Comparison of ENCODE assay signal across 1 cellular context in the genomic region with DNA sequence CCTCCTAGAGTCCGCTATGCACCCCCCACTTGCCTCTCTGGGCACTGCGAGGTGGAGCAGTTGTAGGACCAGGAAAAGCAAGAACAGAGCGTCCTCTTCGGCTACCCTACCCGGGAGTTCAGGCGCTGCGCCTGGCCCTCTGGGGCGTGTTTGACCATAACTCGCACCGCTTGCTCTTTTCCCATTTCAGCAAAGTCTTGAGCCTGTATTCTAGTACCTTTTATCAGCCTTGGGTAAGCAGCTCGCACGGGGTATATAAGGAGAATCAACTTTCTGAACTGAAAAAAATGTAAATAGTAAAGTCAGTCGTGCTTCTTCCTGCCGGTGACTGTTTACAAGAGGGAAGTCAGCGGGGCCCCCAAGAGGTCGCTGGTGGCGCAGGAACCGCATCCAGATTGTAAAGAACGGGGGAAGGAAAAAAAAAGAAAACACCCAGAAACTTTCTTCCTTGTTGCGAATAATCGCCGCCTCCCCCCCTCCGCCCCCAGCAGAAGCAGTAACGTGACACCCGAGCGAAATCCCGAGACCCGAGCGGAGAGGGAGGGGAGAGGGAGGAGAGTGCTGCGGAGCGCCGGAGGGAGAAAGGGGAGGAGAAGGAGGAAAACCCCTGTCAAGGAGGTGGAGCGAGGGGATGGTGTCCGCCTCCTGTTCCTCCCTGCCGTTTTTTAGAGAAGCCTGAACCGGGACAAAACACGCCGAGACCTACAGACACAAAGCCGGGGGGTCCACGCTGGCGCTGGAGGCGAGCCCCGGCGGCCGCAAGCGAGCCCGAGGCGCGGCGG.
A peak's percentile ranks its signal among the peaks of the same experiment; 100 is the strongest.
TF ChIP-seq lines count a peak whose summit lies in the region.

Gene UST, plus strand, starts transcription at position 668 of the 782 bp plus-strand sequence. CDS start 401 bp downstream, outside the sequence.

TF ChIP-seq in GM12878, 131 proteins besides CTCF, POLR2A, EP300 and RAD21 (continued from another document):
- TF ChIP-seq, protein P1, sequence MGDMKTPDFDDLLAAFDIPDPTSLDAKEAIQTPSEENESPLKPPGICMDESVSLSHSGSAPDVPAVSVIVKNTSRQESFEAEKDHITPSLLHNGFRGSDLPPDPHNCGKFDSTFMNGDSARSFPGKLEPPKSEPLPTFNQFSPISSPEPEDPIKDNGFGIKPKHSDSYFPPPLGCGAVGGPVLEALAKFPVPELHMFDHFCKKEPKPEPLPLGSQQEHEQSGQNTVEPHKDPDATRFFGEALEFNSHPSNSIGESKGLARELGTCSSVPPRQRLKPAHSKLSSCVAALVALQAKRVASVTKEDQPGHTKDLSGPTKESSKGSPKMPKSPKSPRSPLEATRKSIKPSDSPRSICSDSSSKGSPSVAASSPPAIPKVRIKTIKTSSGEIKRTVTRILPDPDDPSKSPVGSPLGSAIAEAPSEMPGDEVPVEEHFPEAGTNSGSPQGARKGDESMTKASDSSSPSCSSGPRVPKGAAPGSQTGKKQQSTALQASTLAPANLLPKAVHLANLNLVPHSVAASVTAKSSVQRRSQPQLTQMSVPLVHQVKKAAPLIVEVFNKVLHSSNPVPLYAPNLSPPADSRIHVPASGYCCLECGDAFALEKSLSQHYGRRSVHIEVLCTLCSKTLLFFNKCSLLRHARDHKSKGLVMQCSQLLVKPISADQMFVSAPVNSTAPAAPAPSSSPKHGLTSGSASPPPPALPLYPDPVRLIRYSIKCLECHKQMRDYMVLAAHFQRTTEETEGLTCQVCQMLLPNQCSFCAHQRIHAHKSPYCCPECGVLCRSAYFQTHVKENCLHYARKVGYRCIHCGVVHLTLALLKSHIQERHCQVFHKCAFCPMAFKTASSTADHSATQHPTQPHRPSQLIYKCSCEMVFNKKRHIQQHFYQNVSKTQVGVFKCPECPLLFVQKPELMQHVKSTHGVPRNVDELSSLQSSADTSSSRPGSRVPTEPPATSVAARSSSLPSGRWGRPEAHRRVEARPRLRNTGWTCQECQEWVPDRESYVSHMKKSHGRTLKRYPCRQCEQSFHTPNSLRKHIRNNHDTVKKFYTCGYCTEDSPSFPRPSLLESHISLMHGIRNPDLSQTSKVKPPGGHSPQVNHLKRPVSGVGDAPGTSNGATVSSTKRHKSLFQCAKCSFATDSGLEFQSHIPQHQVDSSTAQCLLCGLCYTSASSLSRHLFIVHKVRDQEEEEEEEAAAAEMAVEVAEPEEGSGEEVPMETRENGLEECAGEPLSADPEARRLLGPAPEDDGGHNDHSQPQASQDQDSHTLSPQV (IDR thresholded peaks at IDR 0.05): no peak
- TF ChIP-seq NKRF (conservative IDR thresholded peaks at IDR 0.05): 0 out of 2 replicates have a peak, but pooled peaks have one; percentile 22
- peak; percentile 47; the same call in 1 of the 2 replicates for TF ChIP-seq SMC3 (IDR thresholded peaks at IDR 0.05; ENCODE audit: borderline replicate concordance, low read length)
- 0 out of 2 replicates have a peak, but pooled peaks have one; percentile 31 for TF ChIP-seq FOXM1 (IDR thresholded peaks at IDR 0.05; ENCODE audit: low read depth, low read length)
- 0 out of 2 replicates have a peak, but pooled peaks have one; percentile 27 for TF ChIP-seq RUNX3 (IDR thresholded peaks at IDR 0.05; ENCODE audit: low read length)
- TF ChIP-seq SMARCA5 (IDR thresholded peaks at IDR 0.05): 0 out of 2 replicates have a peak, but pooled peaks have one; percentile 33
- TF ChIP-seq CBX5 (IDR thresholded peaks at IDR 0.05; ENCODE audit: low read depth): 0 out of 2 replicates have a peak, but pooled peaks have one; percentile 36
- TF ChIP-seq FOXK2 (IDR thresholded peaks at IDR 0.05): peak; percentile 54
- TF ChIP-seq EGR1 (IDR thresholded peaks at IDR 0.05; ENCODE audit: borderline replicate concordance in 1 of 2, low read depth in 2 of 2, low read length in 2 of 2): 0 out of 3 replicates have a peak, but pooled peaks of 1 of the 2 experiments have one; percentile 39
- peak; percentile 70 to 76 for TF ChIP-seq IKZF2 (IDR thresholded peaks at IDR 0.05)
- TF ChIP-seq EZH2 (IDR thresholded peaks at IDR 0.05; ENCODE audit: borderline replicate concordance, control insufficient read depth, low read depth, low read length): 0 out of 2 replicates have a peak, but pooled peaks have one; percentile 24
- TF ChIP-seq NBN (IDR thresholded peaks at IDR 0.05): peak; percentile 63
- peak; percentile 34; the same call in 1 of the 2 replicates for TF ChIP-seq YY1 (IDR thresholded peaks at IDR 0.05; ENCODE audit: low read depth, low read length)
- TF ChIP-seq POLR2AphosphoS5 (IDR thresholded peaks at IDR 0.05; ENCODE audit: low read length): peak; percentile 52; the same call in 1 of the 2 replicates
- peak; percentile 32 for TF ChIP-seq SKIL (IDR thresholded peaks at IDR 0.05; ENCODE audit: low read depth, poor library complexity, severe bottlenecking)
- peak; percentile 70; the same call in 1 of the 2 replicates for TF ChIP-seq SIN3A (IDR thresholded peaks at IDR 0.05; ENCODE audit: low read depth, low read length)
- peak; percentile 35; the same call in 1 of the 2 replicates for TF ChIP-seq BACH1 (IDR thresholded peaks at IDR 0.05; ENCODE audit: borderline replicate concordance)
- 0 out of 2 replicates have a peak, but pooled peaks have one; percentile 34 for TF ChIP-seq GABPA (IDR thresholded peaks at IDR 0.05; ENCODE audit: low read depth)
- TF ChIP-seq, protein P2, sequence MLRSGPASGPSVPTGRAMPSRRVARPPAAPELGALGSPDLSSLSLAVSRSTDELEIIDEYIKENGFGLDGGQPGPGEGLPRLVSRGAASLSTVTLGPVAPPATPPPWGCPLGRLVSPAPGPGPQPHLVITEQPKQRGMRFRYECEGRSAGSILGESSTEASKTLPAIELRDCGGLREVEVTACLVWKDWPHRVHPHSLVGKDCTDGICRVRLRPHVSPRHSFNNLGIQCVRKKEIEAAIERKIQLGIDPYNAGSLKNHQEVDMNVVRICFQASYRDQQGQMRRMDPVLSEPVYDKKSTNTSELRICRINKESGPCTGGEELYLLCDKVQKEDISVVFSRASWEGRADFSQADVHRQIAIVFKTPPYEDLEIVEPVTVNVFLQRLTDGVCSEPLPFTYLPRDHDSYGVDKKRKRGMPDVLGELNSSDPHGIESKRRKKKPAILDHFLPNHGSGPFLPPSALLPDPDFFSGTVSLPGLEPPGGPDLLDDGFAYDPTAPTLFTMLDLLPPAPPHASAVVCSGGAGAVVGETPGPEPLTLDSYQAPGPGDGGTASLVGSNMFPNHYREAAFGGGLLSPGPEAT (IDR thresholded peaks at IDR 0.05; ENCODE audit: low read depth): peak; percentile 70; the same call in 1 of the 2 replicates
- no peak for TF ChIP-seq RB1 (IDR thresholded peaks at IDR 0.05; ENCODE audit: borderline replicate concordance)
- 0 out of 2 replicates have a peak, but pooled peaks have one; percentile 39 for TF ChIP-seq RAD51 (IDR thresholded peaks at IDR 0.05)
- TF ChIP-seq HCFC1 (IDR thresholded peaks at IDR 0.05; ENCODE audit: low read length): no peak
- peak; percentile 79 to 86 for TF ChIP-seq BHLHE40 (IDR thresholded peaks at IDR 0.05; ENCODE audit: borderline replicate concordance in 1 of 2, low read depth in 2 of 2, low read length in 1 of 2)
- TF ChIP-seq TCF3 (IDR thresholded peaks at IDR 0.05; ENCODE audit: borderline replicate concordance, insufficient read depth, low read depth, low read length): no peak
- no peak for TF ChIP-seq NR2C2 (IDR thresholded peaks at IDR 0.05; ENCODE audit: borderline replicate concordance, control insufficient read depth, insufficient read length, low read depth)
TF ChIP-seq in GM12878: peak in this region for 21.
